ENCODE assay signal across 10 cellular contexts in the genomic region with DNA sequence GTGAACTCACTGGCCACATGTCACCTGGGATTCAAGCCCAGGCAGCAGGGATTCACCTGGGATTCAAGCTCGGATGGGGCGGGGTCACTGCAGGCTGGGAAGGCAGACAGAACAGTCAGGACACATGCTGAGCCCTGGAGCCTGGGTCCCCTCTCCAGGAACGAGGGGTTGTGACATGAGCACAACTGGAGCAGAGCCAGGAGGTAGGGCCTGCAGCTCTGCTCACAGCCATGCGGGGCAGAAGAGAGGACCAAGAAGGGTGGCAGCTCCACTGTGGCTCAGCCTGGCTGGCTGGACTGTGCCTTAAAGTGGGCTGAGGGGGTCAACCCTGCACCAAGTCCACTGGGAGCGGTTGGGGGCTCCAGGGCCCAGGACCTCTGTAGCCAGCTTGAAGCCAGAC.
A peak's percentile ranks its signal among the peaks of the same experiment; 100 is the strongest.
DNase-seq lines count a peak whose midpoint lies in the region; ATAC-seq and TF ChIP-seq lines count a peak whose summit lies in the region.
"Had no signal": no experiment of that assay in that cellular context is flagged by ENCODE, and none has a peak within 500 bp of the region (broad histone marks: within the 10 kb centered on the region; RNA-seq: fewer than 3 reads in every experiment).

No MANE protein-coding gene starts in this region.

- peak; percentile 58; the same call in 2 of the 3 replicates for ATAC-seq in DND-41 (ENCODE audit: insufficient read depth, low read depth)

- no peak overlapping the region for H3K9ac ChIP-seq in DND-41 (ENCODE audit: low read depth, low read length)

- no peak overlapping the region for H2AFZ ChIP-seq in DND-41 (ENCODE audit: low read depth, low read length)

- H3K4me3 ChIP-seq in AG04449 (ENCODE audit: low read depth, low read length), result no peak overlapping the region
- H3K4me3 ChIP-seq in DND-41 (ENCODE audit: low read depth in 1 of 2, low read length in 2 of 2), result no peak overlapping the region
- H3K4me3 ChIP-seq in NB4 (ENCODE audit: low read depth, low read length), result no peak overlapping the region
- H3K4me3 ChIP-seq in choroid plexus epithelial cell (ENCODE audit: low read depth, low read length), result no peak overlapping the region
- H3K4me3 ChIP-seq: MG63 had no signal

- no peaks in the 10 kb centered on the region for H3K79me2 ChIP-seq in DND-41 (ENCODE audit: insufficient read depth, low read length)

- H3K4me1 ChIP-seq in DND-41 (ENCODE audit: insufficient read depth, low read length), result no peaks in the 10 kb centered on the region

- no peak overlapping the region for H3K27ac ChIP-seq in DND-41 (ENCODE audit: low read length)
- H3K27ac ChIP-seq in RWPE1, result no peak overlapping the region

- CTCF ChIA-PET in AG04449 (lab: Yijun Ruan, JAX) (interaction anchor here (0.8 to 3.7 kb wide), 4 partner anchors 11 to 372 kb away, joined by 3 to 14 read pairs (median 3); no protein-coding TSS in a partner anchor), RWPE1 (lab: Yijun Ruan, JAX) (no interaction called here)

- no peak for DNase-seq in AG04449 (ENCODE audit: low read depth, low spot score)
- no peak for DNase-seq in DND-41
- DNase-seq in NB4 (ENCODE audit: low read depth), result peak; percentile 52
- DNase-seq in choroid plexus epithelial cell (ENCODE audit: low read depth), result no peak
- DNase-seq in RWPE1 (ENCODE audit: low spot score), result no peak
- no peak for DNase-seq in NCI-H446 treated with DMSO at 0.1 percent for 48 hours (lab: John Stamatoyannopoulos, UW)
- DNase-seq in activated effector memory CD4-positive, alpha-beta T cell treated with Interleukin-2 at 50 U/mL for 16 hours, result no peak
- no peak for DNase-seq in activated CD4-positive, alpha-beta T cell treated with anti-CD3 and anti-CD28 coated beads for 48 hours
- DNase-seq: cerebellar nuclear complex, MG63 had no signal

- H3K36me3 ChIP-seq in DND-41 (ENCODE audit: insufficient read depth, low read length), result no peaks in the 10 kb centered on the region
- H3K36me3 ChIP-seq: MG63 had no signal

- H4K20me1 ChIP-seq in DND-41 (ENCODE audit: insufficient read depth, low read length), result no peaks in the 10 kb centered on the region

- no peaks in the 10 kb centered on the region for H3K27me3 ChIP-seq in DND-41 (ENCODE audit: insufficient read depth, low read length, poor library complexity)
- H3K27me3 ChIP-seq: MG63 had no signal

- TF ChIP-seq POLR2A in NB4 (IDR thresholded peaks at IDR 0.05; ENCODE audit: extremely low read depth, insufficient read length), result no peak

- no peaks in the 10 kb centered on the region for H3K9me3 ChIP-seq in DND-41 (ENCODE audit: insufficient read depth, low read length, severe bottlenecking)
- H3K9me3 ChIP-seq: MG63 had no signal

- TF ChIP-seq CTCF in AG04449 (IDR thresholded peaks at IDR 0.05; ENCODE audit: insufficient read depth, low read length, missing control alignments) (peak; percentile 16), DND-41 (IDR thresholded peaks at IDR 0.05; ENCODE audit: borderline replicate concordance, extremely low read depth, low read length, poor library complexity, severe bottlenecking) (no peak), NB4 (IDR thresholded peaks at IDR 0.05; ENCODE audit: low read depth, low read length) (no peak), choroid plexus epithelial cell (conservative IDR thresholded peaks at IDR 0.05; ENCODE audit: low read depth, low read length) (peak; percentile 39), RWPE1 (conservative IDR thresholded peaks at IDR 0.05; ENCODE audit: low read depth) (no peak)

- POLR2A ChIA-PET in AG04449 (lab: Yijun Ruan, JAX), result interaction anchor here (0.7 kb wide), 1 partner anchor 11 kb away, joined by 3 read pairs; no protein-coding TSS in a partner anchor
- POLR2A ChIA-PET in RWPE1 (lab: Yijun Ruan, JAX; ENCODE audit: low non-redundant PET), result interaction anchor here (0.6 kb wide), 1 partner anchor 11 kb away, joined by 3 read pairs; no protein-coding TSS in a partner anchor

- no peak overlapping the region for H3K4me2 ChIP-seq in DND-41 (ENCODE audit: insufficient read depth, low read length)

Comparison
In these comparisons a context has a peak if more than half of its experiments do, and no peak if none do; other contexts are left out.
1. CTCF ChIP-seq: peak in AG04449 (single experiment) and choroid plexus epithelial cell (single experiment); none in DND-41 (single experiment), NB4 (single experiment) and RWPE1 (single experiment).